Comparison of ENCODE assay signal across 9 cellular contexts in the genomic region with DNA sequence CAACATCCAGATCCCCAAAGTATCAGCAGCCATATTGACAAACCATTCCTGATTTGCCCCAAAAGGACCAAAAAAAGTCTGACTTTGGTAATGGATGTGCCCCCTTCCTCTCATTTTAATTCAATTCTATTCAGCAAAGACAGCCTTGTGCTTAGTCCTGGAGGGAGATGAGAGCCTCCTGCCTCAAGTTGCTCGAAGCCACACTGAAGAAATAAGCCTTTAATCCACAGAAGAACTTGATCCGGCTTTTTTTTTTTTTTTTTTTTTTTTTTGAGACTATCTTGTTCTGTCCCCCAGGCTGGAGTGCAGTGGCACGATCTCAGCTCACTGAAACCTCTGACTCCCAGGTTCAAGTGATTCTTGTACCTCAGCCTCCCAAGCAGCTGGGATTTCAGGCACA. TPM values are rescaled to one million over a fixed set of nuclear protein-coding genes. Genes with fewer than 3 reads are reported as not detected.
"Had no signal": no experiment of that assay in that cellular context is flagged by ENCODE, and none has a peak within 500 bp of the region (broad histone marks: within the 10 kb centered on the region; RNA-seq: fewer than 3 reads in every experiment).

No MANE protein-coding gene starts in this region.

- DNase-seq: GM23248, GOT3, H9, HCEC 1CT, KBM-7 had no signal

- H3K27ac ChIP-seq: GM23248, HL-60 had no signal

- H3K4me3 ChIP-seq: GM23248 had no signal

- FAIRE-seq: H54, HepG2 had no signal

- H2AFZ ChIP-seq: GM23248 had no signal

- H3K9ac ChIP-seq: GM23248 had no signal

RNA-seq across cellular contexts. Expression of a gene that starts 8.4 kb away (rescaled TPM):
- total RNA-seq: GM23248, HepG2, HT1080 had no signal
- polyA plus RNA-seq: GM23248, HepG2 had no signal
